21 cellular contexts compared by ENCODE assay signal in the genomic region with DNA sequence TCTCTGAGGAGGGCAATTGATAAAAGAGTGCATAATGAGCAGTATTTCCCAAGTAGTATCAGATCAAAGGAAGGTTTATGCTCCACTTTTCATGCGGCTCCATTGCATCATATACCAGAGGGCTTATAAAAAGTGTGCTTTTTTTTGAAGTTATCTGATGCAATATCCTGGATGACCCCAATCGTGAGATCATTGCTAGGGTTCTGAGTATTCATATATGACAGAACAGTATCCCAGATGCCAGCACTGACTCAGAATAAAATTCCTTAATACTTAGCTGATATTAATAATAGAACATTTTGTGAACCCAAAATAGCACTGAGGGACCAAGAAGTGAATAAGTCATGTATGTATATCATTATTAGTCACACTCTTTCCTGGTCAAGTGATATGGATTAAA.
"Had no signal": no experiment of that assay in that cellular context is flagged by ENCODE, and none has a peak within 500 bp of the region (broad histone marks: within the 10 kb centered on the region; RNA-seq: fewer than 3 reads in every experiment).

No MANE protein-coding gene starts in this region.

- H3K27me3 ChIP-seq: esophagus squamous epithelium, ovary, sigmoid colon, testis, tibial artery had no signal

- DNase-seq: dermis blood vessel endothelial cell; effector memory CD4-positive, alpha-beta T cell; erythroblast; esophagus squamous epithelium; kidney; natural killer cell; occipital lobe; ovary; posterior cingulate gyrus; psoas muscle; right cardiac atrium; sigmoid colon; stimulated activated CD4-positive, alpha-beta T cell treated with anti-CD3 and anti-CD28 coated beads, Interleukin-2, amount 100 ng/mL, for 24 hours; stimulated activated CD4-positive, alpha-beta T cell treated with anti-CD3 and anti-CD28 coated beads, Interleukin-4, amount 100 ng/mL, for 4 hours; stimulated activated naive CD8-positive, alpha-beta T cell treated with anti-CD3 and anti-CD28 coated beads, Interleukin-15, Interleukin-2, amounts not matched to agents 100 U/mL and 50 U/mL, for 24 hours; substantia nigra; testis; tibial artery had no signal

- H3K36me3 ChIP-seq: esophagus squamous epithelium, ovary, sigmoid colon, tibial artery had no signal

- H3K9me3 ChIP-seq: ovary, psoas muscle, sigmoid colon, testis, tibial artery had no signal

- H3K27ac ChIP-seq: esophagus squamous epithelium, ovary, psoas muscle, sigmoid colon, testis, tibial artery had no signal

- H3K4me1 ChIP-seq: esophagus squamous epithelium, psoas muscle, sigmoid colon, testis, tibial artery had no signal

- ATAC-seq: left lobe of liver; natural killer cell; psoas muscle; right cardiac atrium; stimulated activated memory B cell treated with anti-CD40 and anti-IgM and Interleukin-4, amounts not matched to agents 10 μg/mL and 1 μg/mL and 100 μg/mL, for 72 hours; stimulated activated naive CD8-positive, alpha-beta T cell treated with anti-CD3 and anti-CD28 coated beads, Interleukin-15, Interleukin-2, amounts not matched to agents 100 U/mL and 50 U/mL, for 24 hours had no signal

- H3K4me3 ChIP-seq: esophagus squamous epithelium, lung, ovary, psoas muscle, sigmoid colon, testis, tibial artery had no signal
